In the genomic region with DNA sequence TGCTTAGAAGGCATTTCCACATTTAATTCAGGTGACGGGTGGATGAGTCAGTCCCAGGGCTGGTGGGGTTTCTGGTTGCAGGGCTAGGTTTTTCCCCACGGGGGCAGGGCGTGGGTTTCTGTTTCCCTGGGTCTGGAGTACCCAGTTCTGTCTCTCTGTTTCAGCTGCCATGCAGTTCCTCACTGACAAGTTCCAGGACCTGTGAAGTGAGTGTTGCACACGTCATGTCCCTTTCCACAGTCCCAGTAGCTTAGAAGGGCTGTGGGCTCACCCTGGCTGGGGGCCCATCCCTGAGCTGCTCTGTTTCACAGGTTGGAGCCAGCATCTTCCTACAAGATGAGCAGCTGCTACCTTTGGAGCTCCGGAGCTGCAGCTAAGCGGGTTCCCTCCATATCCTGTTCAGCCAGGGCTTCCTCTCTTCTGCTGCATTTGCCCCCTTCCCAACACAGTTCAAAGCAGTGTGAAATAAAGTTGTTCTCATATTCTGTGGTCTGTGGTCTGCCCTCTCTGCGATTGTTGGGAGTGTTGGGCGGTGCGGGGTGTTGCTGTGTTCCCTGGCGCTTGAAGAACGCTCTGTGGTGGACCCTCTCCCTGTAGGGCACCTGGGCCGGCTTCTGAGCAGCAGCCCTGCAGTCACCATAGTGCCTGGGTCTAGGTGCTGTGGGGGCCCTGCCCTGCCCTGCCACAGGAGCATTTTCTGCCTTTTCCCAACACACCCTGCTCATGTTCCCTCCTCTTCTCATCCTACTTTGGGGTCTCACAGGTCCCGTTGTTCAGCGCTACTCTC, we compare ENCODE assay signal across 18 cellular contexts. TPM values are rescaled to one million over a fixed set of nuclear protein-coding genes. Genes with fewer than 3 reads are reported as not detected.
DNase-seq lines count a peak whose midpoint lies in the region; ATAC-seq and TF ChIP-seq lines count a peak whose summit lies in the region.
"Had no signal": no experiment of that assay in that cellular context is flagged by ENCODE, and none has a peak within 500 bp of the region (broad histone marks: within the 10 kb centered on the region; RNA-seq: fewer than 3 reads in every experiment).

No MANE protein-coding gene starts in this region.

- TF ChIP-seq CTCF in left ventricle myocardium inferior (IDR thresholded peaks at IDR 0.05; ENCODE audit: borderline replicate concordance) (no peak), upper lobe of right lung (IDR thresholded peaks at IDR 0.05) (no peak), SK-N-SH (IDR thresholded peaks at IDR 0.05) (no peak)

- no peak overlapping the region for H3K4me2 ChIP-seq in SK-N-SH

- CTCF ChIA-PET in activated naive CD4-positive, alpha-beta T cell treated with anti-CD3 and anti-CD28 coated beads for 36 hours (lab: Charles Lee) = interaction anchor here (0.6 kb wide), 1 partner anchor 713 kb away, joined by 3 read pairs; no protein-coding TSS in a partner anchor
- CTCF ChIA-PET in SK-N-SH (lab: Yijun Ruan, JAX) = no interaction called here

- WGBS in SK-N-SH (ENCODE audit: low lambda C conversion rate) = 14% methylated on average over 13 of the region's 14 CpGs

- no peak overlapping the region for H3K4me3 Mint-ChIP-seq in activated naive CD4-positive, alpha-beta T cell treated with anti-CD3 and anti-CD28 coated beads for 36 hours
- H3K4me3 Mint-ChIP-seq: central memory CD8-positive, alpha-beta T cell had no signal

- no peaks in the 10 kb centered on the region for H3K9me3 Mint-ChIP-seq in activated naive CD4-positive, alpha-beta T cell treated with anti-CD3 and anti-CD28 coated beads for 36 hours
- H3K9me3 Mint-ChIP-seq: central memory CD8-positive, alpha-beta T cell had no signal

- H3K36me3 ChIP-seq in left ventricle myocardium inferior = no peaks in the 10 kb centered on the region
- no peaks in the 10 kb centered on the region for H3K36me3 ChIP-seq in upper lobe of right lung
- H3K36me3 ChIP-seq in SK-N-SH (replicated peaks in 1 of 2; ENCODE audit: control insufficient read depth in 1 of 2, insufficient read depth in 2 of 2, low read length in 1 of 2) = no peaks in the 10 kb centered on the region

- intact Hi-C loops in cardiac septum (cut with DNase I) = no loop called here
- intact Hi-C loops in left ventricle myocardium inferior (cut with micrococcal nuclease) = no loop called here
- intact Hi-C loops in activated naive CD4-positive, alpha-beta T cell treated with anti-CD3 and anti-CD28 coated beads for 36 hours (cut with micrococcal nuclease) = loop anchor here (1.0 kb wide), 2 partner anchors 8 to 49 kb away; no protein-coding TSS in a partner anchor
- intact Hi-C loops in upper lobe of right lung (cut with DNase I) = no loop called here

- DNase-seq in cardiac septum (ENCODE audit: low spot score) (peak; percentile 57), left ventricle myocardium inferior (no peak), upper lobe of right lung (peak; percentile 25), SK-N-SH (no peak), EL (no peak)
- DNase-seq in activated naive CD4-positive, alpha-beta T cell treated with anti-CD3 and anti-CD28 coated beads for 36 hours = peak; percentile 80
- DNase-seq in stimulated activated CD4-positive, alpha-beta T cell treated with anti-CD3 and anti-CD28 coated beads, Interleukin-12 subunit alpha, Interleukin-12 subunit beta, amount 100 ng/mL, for 48 hours (ENCODE audit: low read depth in 2 of 3, low spot score in 1 of 3) = peak; percentile 45 to 62 (median 58)
- DNase-seq: DMS79 treated with DMSO at 0.1 percent for 48 hours, erythroblast, IMR-90, NCI-H187, NCI-H82 had no signal

- no peaks in the 10 kb centered on the region for H3K79me2 ChIP-seq in SK-N-SH (ENCODE audit: insufficient read depth)

- H3K27me3 Mint-ChIP-seq in activated naive CD4-positive, alpha-beta T cell treated with anti-CD3 and anti-CD28 coated beads for 36 hours (ENCODE audit: low read depth) = peaks cover 3% of the 10 kb centered on the region
- H3K27me3 Mint-ChIP-seq: central memory CD8-positive, alpha-beta T cell; progenitor cell of endocrine pancreas had no signal

- H3K4me3 ChIP-seq in left ventricle myocardium inferior = no peak overlapping the region
- no peak overlapping the region for H3K4me3 ChIP-seq in upper lobe of right lung
- H3K4me3 ChIP-seq in SK-N-SH (ENCODE audit: low read depth in 2 of 2, low read length in 1 of 2) = no peak overlapping the region
- H3K4me3 ChIP-seq: SK-N-MC had no signal

- H3K4me1 Mint-ChIP-seq in activated naive CD4-positive, alpha-beta T cell treated with anti-CD3 and anti-CD28 coated beads for 36 hours (ENCODE audit: low read depth) = peaks cover 20% of the 10 kb centered on the region

- TF ChIP-seq EP300 in SK-N-SH (IDR thresholded peaks at IDR 0.05; ENCODE audit: borderline replicate concordance in 1 of 2, low read depth in 1 of 2, low read length in 1 of 2) = no peak

- H3K27me3 ChIP-seq in left ventricle myocardium inferior (ENCODE audit: low read depth) (no peaks in the 10 kb centered on the region), upper lobe of right lung (no peaks in the 10 kb centered on the region), SK-N-SH (ENCODE audit: insufficient read depth) (peaks cover 43% of the 10 kb centered on the region)

- no peak overlapping the region for H3K27ac Mint-ChIP-seq in activated naive CD4-positive, alpha-beta T cell treated with anti-CD3 and anti-CD28 coated beads for 36 hours
- H3K27ac Mint-ChIP-seq: progenitor cell of endocrine pancreas had no signal

- no peaks in the 10 kb centered on the region for H3F3A ChIP-seq in SK-N-SH (replicated peaks; ENCODE audit: insufficient read depth)

- TF ChIP-seq RAD21 in SK-N-SH (IDR thresholded peaks at IDR 0.05; ENCODE audit: low read length) = no peak

- no peak overlapping the region for H2AFZ ChIP-seq in SK-N-SH (ENCODE audit: low read depth)

- H3K27ac ChIP-seq in left ventricle myocardium inferior (replicated peaks) (no peak overlapping the region), upper lobe of right lung (no peak overlapping the region), SK-N-SH (ENCODE audit: low read depth in 2 of 2, low read length in 1 of 2) (no peak overlapping the region)
- H3K27ac ChIP-seq: SK-N-MC had no signal

- no peaks in the 10 kb centered on the region for H3K36me3 Mint-ChIP-seq in activated naive CD4-positive, alpha-beta T cell treated with anti-CD3 and anti-CD28 coated beads for 36 hours (ENCODE audit: low read depth)

- H3K9me2 ChIP-seq in SK-N-SH = no peaks in the 10 kb centered on the region

- POLR2A ChIA-PET in SK-N-SH (lab: Yijun Ruan, JAX) = no interaction called here

- ATAC-seq in upper lobe of right lung = no peak
- ATAC-seq in SK-N-SH treated with all-trans-retinoic acid at 6 μM for 48 hours = no peak
- ATAC-seq: HCT116 had no signal

- no peak overlapping the region for H3K9ac ChIP-seq in SK-N-SH

- H3K4me1 ChIP-seq in left ventricle myocardium inferior (no peaks in the 10 kb centered on the region), upper lobe of right lung (no peaks in the 10 kb centered on the region), SK-N-SH (ENCODE audit: control insufficient read depth in 1 of 2, insufficient read depth in 2 of 2, low read depth in 1 of 2, low read length in 1 of 2) (no peaks in the 10 kb centered on the region)

- H3K9me3 ChIP-seq in left ventricle myocardium inferior (replicated peaks) = no peaks in the 10 kb centered on the region
- H3K9me3 ChIP-seq in upper lobe of right lung = no peaks in the 10 kb centered on the region
- no peaks in the 10 kb centered on the region for H3K9me3 ChIP-seq in SK-N-SH

- no peaks in the 10 kb centered on the region for H4K20me1 ChIP-seq in SK-N-SH (ENCODE audit: insufficient read depth)

TF ChIP-seq in SK-N-SH, 30 proteins besides CTCF, POLR2A, EP300 and RAD21 (continues in another document):
- no peak for TF ChIP-seq ELF1 (IDR thresholded peaks at IDR 0.05)

TF ChIP-seq in SK-N-SH treated with all-trans-retinoic acid at 6 μM for 48 hours, 23 proteins besides CTCF, POLR2A, EP300 and RAD21:
- TF ChIP-seq, protein P1, sequence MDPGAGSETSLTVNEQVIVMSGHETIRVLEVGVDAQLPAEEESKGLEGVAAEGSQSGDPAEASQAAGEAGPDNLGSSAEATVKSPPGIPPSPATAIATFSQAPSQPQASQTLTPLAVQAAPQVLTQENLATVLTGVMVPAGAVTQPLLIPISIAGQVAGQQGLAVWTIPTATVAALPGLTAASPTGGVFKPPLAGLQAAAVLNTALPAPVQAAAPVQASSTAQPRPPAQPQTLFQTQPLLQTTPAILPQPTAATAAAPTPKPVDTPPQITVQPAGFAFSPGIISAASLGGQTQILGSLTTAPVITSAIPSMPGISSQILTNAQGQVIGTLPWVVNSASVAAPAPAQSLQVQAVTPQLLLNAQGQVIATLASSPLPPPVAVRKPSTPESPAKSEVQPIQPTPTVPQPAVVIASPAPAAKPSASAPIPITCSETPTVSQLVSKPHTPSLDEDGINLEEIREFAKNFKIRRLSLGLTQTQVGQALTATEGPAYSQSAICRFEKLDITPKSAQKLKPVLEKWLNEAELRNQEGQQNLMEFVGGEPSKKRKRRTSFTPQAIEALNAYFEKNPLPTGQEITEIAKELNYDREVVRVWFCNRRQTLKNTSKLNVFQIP (CRISPR knock-in tag; IDR thresholded peaks at IDR 0.05; ENCODE audit: borderline replicate concordance, low read depth) = no peak
- no peak for TF ChIP-seq ARNTL (CRISPR knock-in tag; IDR thresholded peaks at IDR 0.05; ENCODE audit: borderline replicate concordance, low read depth)
- TF ChIP-seq ZNF565 (CRISPR knock-in tag; conservative IDR thresholded peaks at IDR 0.05; ENCODE audit: low read depth) = no peak
- TF ChIP-seq ESRRG (CRISPR knock-in tag; IDR thresholded peaks at IDR 0.05) = no peak
- TF ChIP-seq GLIS3 (CRISPR knock-in tag; IDR thresholded peaks at IDR 0.05) = no peak
- no peak for TF ChIP-seq ZC3H10 (CRISPR knock-in tag; IDR thresholded peaks at IDR 0.05)
- TF ChIP-seq ISL1 (CRISPR knock-in tag; IDR thresholded peaks at IDR 0.05) = no peak
- no peak for TF ChIP-seq ZFP3 (CRISPR knock-in tag; IDR thresholded peaks at IDR 0.05)
- no peak for TF ChIP-seq PPARA (CRISPR knock-in tag; IDR thresholded peaks at IDR 0.05; ENCODE audit: borderline replicate concordance)
TF ChIP-seq in SK-N-SH treated with all-trans-retinoic acid at 6 μM for 48 hours: peak in this region for 0.

RNA-seq across cellular contexts. Expression of a gene that starts 46.8 kb away (rescaled TPM):
- total RNA-seq in cardiac septum (not detected), left ventricle myocardium inferior (not detected), upper lobe of right lung (not detected)
- total RNA-seq in activated naive CD4-positive, alpha-beta T cell treated with anti-CD3 and anti-CD28 coated beads for 36 hours = not detected
- polyA plus RNA-seq in SK-N-SH (2012; rRNA removed) = not detected in 2 replicates
- polyA plus RNA-seq in SK-N-SH (2012; cell fraction: cytosol; rRNA removed) = 0.01 and 0.03 TPM in 2 replicates
- polyA plus RNA-seq in SK-N-SH (2012; cell fraction: nucleus; rRNA removed) = 0.06 TPM in 1 of 2 replicates, not detected in the other
- total RNA-seq: activated CD8-positive, alpha-beta memory T cell treated with anti-CD3 and anti-CD28 coated beads for 36 hours; IMR-90; progenitor cell of endocrine pancreas had no signal
- polyA plus RNA-seq: IMR-90 had no signal

RNA-seq across cellular contexts. Expression of a gene that starts 52.9 kb away (rescaled TPM):
- total RNA-seq in cardiac septum (0.13 TPM), left ventricle myocardium inferior (not detected), upper lobe of right lung (1.6 TPM)
- 1 to 10 TPM; 2.1 to 2.5 TPM for total RNA-seq in activated naive CD4-positive, alpha-beta T cell treated with anti-CD3 and anti-CD28 coated beads for 36 hours
- not detected in 2 replicates for polyA plus RNA-seq in SK-N-SH (2012; rRNA removed)
- polyA plus RNA-seq in SK-N-SH (2012; cell fraction: cytosol; rRNA removed) = not detected in 2 replicates
- polyA plus RNA-seq in SK-N-SH (2012; cell fraction: nucleus; rRNA removed) = not detected in 2 replicates
- total RNA-seq: IMR-90, progenitor cell of endocrine pancreas had no signal
- polyA plus RNA-seq: IMR-90 had no signal

Comparison
In these comparisons a context has a peak if more than half of its experiments do, and no peak if none do; other contexts are left out.
1. DNase-seq: peak in cardiac septum (single experiment), activated naive CD4-positive, alpha-beta T cell treated with anti-CD3 and anti-CD28 coated beads for 36 hours (single experiment), stimulated activated CD4-positive, alpha-beta T cell treated with anti-CD3 and anti-CD28 coated beads, Interleukin-12 subunit alpha, Interleukin-12 subunit beta, amount 100 ng/mL, for 48 hours (3 of 3) and upper lobe of right lung (single experiment); none in left ventricle myocardium inferior (single experiment), SK-N-SH (single experiment) and EL (single experiment).